Comparison of ENCODE assay signal across 10 cellular contexts in genomic region chr7:2175514-2175913, GRCh38. TPM values are rescaled to one million over a fixed set of nuclear protein-coding genes. Genes with fewer than 3 reads are reported as not detected.
DNase-seq lines count a peak whose midpoint lies in the region; ATAC-seq and TF ChIP-seq lines count a peak whose summit lies in the region.
"Had no signal": no experiment of that assay in that cellular context is flagged by ENCODE, and none has a peak within 500 bp of the region (broad histone marks: within the 10 kb centered on the region; RNA-seq: fewer than 3 reads in every experiment).

No MANE protein-coding gene starts in this region.

- H3K9ac ChIP-seq in NT2/D1 (ENCODE audit: insufficient read length, low read depth), result no peak overlapping the region
- H3K9ac ChIP-seq: KMS-11 had no signal

- H3K27ac ChIP-seq in epithelial cell of prostate, result peak overlapping the region; percentile 48
- H3K27ac ChIP-seq: KMS-11 had no signal

- H3K4me1 ChIP-seq in NT2/D1 (ENCODE audit: insufficient read depth, insufficient read length), result peaks cover 11% of the 10 kb centered on the region

- DNase-seq in AG08395 (ENCODE audit: low spot score), result peak; percentile 97
- peak; percentile 33 for DNase-seq in NT2/D1 (ENCODE audit: low read depth, low spot score)
- no peak for DNase-seq in epithelial cell of prostate (ENCODE audit: low read depth, low spot score)
- DNase-seq in mesothelial cell of epicardium (ENCODE audit: low spot score in 2 of 2, unreplicated experiment in 2 of 2), result no peak
- no peak for DNase-seq in D341Med (ENCODE audit: low spot score)
- no peak for DNase-seq in GDM1 (lab: John Stamatoyannopoulos, UW)
- DNase-seq: glutamatergic neuron had no signal

- no peaks in the 10 kb centered on the region for H3K27me3 ChIP-seq in NT2/D1 (ENCODE audit: insufficient read depth, insufficient read length)

- peaks cover 35% of the 10 kb centered on the region for H3K4me1 Mint-ChIP-seq in mesothelial cell of epicardium

- H3K36me3 Mint-ChIP-seq in mesothelial cell of epicardium, result peaks cover 10% of the 10 kb centered on the region

- peak overlapping the region; percentile 90 for H3K27ac Mint-ChIP-seq in mesothelial cell of epicardium

- H3K36me3 ChIP-seq in NT2/D1 (ENCODE audit: insufficient read depth, insufficient read length, low read length), result peaks cover 57% of the 10 kb centered on the region

- no peak for TF ChIP-seq CTCF in mesothelial cell of epicardium (IDR thresholded peaks at IDR 0.05; ENCODE audit: unreplicated experiment)

- no peaks in the 10 kb centered on the region for H3K9me3 ChIP-seq in NT2/D1 (ENCODE audit: insufficient read depth, low read length)

- H3K4me3 ChIP-seq in NT2/D1 (ENCODE audit: insufficient read length, low read depth), result no peak overlapping the region

- H3K9me3 Mint-ChIP-seq in mesothelial cell of epicardium, result no peaks in the 10 kb centered on the region

- no peak for ATAC-seq in GM18873 (IDR thresholded peaks at IDR 0.05; ENCODE audit: low FRiP score, unreplicated experiment)
- no peak for ATAC-seq in GM21367 (IDR thresholded peaks at IDR 0.05; ENCODE audit: unreplicated experiment)

- no peaks in the 10 kb centered on the region for H3K27me3 Mint-ChIP-seq in mesothelial cell of epicardium (ENCODE audit: low read depth)

- no peak overlapping the region for H3K4me3 Mint-ChIP-seq in mesothelial cell of epicardium

RNA-seq across cellular contexts. Expression of gene MAD1L1, which starts 57.2 kb away (rescaled TPM):
- 39.0 to 45.0 TPM (median 41.2 TPM) in 3 replicates for total RNA-seq in mesothelial cell of epicardium

Comparison
In these comparisons a context has a peak if more than half of its experiments do, and no peak if none do; other contexts are left out.
1. DNase-seq: peak in AG08395 (single experiment) and NT2/D1 (single experiment); none in epithelial cell of prostate (single experiment), mesothelial cell of epicardium (0 of 2), D341Med (single experiment) and GDM1 (single experiment).